In the genomic region with DNA sequence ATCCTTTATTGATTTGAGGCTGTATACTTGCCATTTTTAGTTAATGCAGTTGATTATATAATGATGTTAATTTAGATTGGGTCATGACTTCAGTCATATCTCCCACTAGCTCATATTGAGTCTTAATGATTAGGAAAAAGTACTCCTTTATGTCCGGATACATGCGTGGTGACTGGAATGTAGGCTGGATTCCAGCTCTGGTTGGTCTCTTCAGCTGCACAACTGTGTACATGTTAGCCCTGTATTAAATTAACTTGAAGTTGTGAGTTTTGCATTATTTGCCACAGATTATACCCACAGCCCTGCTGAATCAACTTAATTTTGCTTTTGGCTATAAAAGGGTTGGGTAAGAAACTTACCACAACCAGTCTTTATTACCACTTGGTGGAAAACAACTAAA, we compare ENCODE assay signal across 21 cellular contexts. TPM values are rescaled to one million over a fixed set of nuclear protein-coding genes. Genes with fewer than 3 reads are reported as not detected.
DNase-seq lines count a peak whose midpoint lies in the region; ATAC-seq and TF ChIP-seq lines count a peak whose summit lies in the region.
"Had no signal": no experiment of that assay in that cellular context is flagged by ENCODE, and none has a peak within 500 bp of the region (broad histone marks: within the 10 kb centered on the region; RNA-seq: fewer than 3 reads in every experiment).

No MANE protein-coding gene starts in this region.

- peaks cover 19% of the 10 kb centered on the region for H3K79me2 ChIP-seq in fibroblast of lung (ENCODE audit: control insufficient read depth, insufficient read depth, low read length)

- peaks cover 5% of the 10 kb centered on the region for H3K36me3 ChIP-seq in fibroblast of lung (ENCODE audit: control insufficient read depth, insufficient read depth, low read length)

- H3K27me3 Mint-ChIP-seq in activated naive CD4-positive, alpha-beta T cell treated with anti-CD3 and anti-CD28 coated beads for 36 hours (ENCODE audit: low read depth): no peaks in the 10 kb centered on the region
- no peaks in the 10 kb centered on the region for H3K27me3 Mint-ChIP-seq in activated T-helper 17 cell treated with anti-CD3 and anti-CD28 coated beads, Interleukin-2, amount 50 U/mL, for 72 hours
- no peaks in the 10 kb centered on the region for H3K27me3 Mint-ChIP-seq in progenitor cell of endocrine pancreas
- H3K27me3 Mint-ChIP-seq: stimulated activated naive B cell treated with anti-CD40 and anti-IgM and Interleukin-4, amounts not matched to agents 10 μg/mL and 1 μg/mL and 100 μg/mL, for 72 hours had no signal

- H4K20me1 ChIP-seq in fibroblast of lung (ENCODE audit: control insufficient read depth, extremely low read depth, insufficient read depth, low read length): no peaks in the 10 kb centered on the region

- no peak for ATAC-seq in activated T-helper 17 cell treated with anti-CD3 and anti-CD28 coated beads, Interleukin-2, amount 50 U/mL, for 72 hours (replicated peaks)
- ATAC-seq in GM21786 (IDR thresholded peaks at IDR 0.05; ENCODE audit: unreplicated experiment) (no peak), HG03439 (IDR thresholded peaks at IDR 0.05; ENCODE audit: unreplicated experiment) (no peak)
- ATAC-seq: CD8-positive, alpha-beta T cell; K562; stimulated activated naive B cell treated with anti-CD40 and anti-IgM and Interleukin-4, amounts not matched to agents 10 μg/mL and 1 μg/mL and 100 μg/mL, for 72 hours had no signal

- no peak overlapping the region for H3K4me2 ChIP-seq in fibroblast of lung (ENCODE audit: extremely low read depth, insufficient read depth, low read length)

- peak overlapping the region; percentile 24 for H3K27ac Mint-ChIP-seq in activated naive CD4-positive, alpha-beta T cell treated with anti-CD3 and anti-CD28 coated beads for 36 hours
- peak overlapping the region; percentile 65 for H3K27ac Mint-ChIP-seq in activated T-helper 17 cell treated with anti-CD3 and anti-CD28 coated beads, Interleukin-2, amount 50 U/mL, for 72 hours
- peak overlapping the region; percentile 16 for H3K27ac Mint-ChIP-seq in progenitor cell of endocrine pancreas
- H3K27ac Mint-ChIP-seq: stimulated activated naive B cell treated with anti-CD40 and anti-IgM and Interleukin-4, amounts not matched to agents 10 μg/mL and 1 μg/mL and 100 μg/mL, for 72 hours had no signal

- no peak for DNase-seq in activated naive CD4-positive, alpha-beta T cell treated with anti-CD3 and anti-CD28 coated beads for 36 hours
- no peak for DNase-seq in activated naive CD4-positive, alpha-beta T cell treated with Interleukin-2 at 50 U/mL for 16 hours
- DNase-seq in fibroblast of lung (ENCODE audit: low read depth in 2 of 2) (peak; percentile 20 to 36), progenitor cell of endocrine pancreas (ENCODE audit: low spot score, unreplicated experiment) (no peak)
- DNase-seq in stimulated activated CD4-positive, alpha-beta T cell treated with anti-CD3 and anti-CD28 coated beads, Interleukin-15, amount 100 ng/mL, for 24 hours: no peak
- DNase-seq: ACHN; activated gamma-delta T cell; CD8-positive, alpha-beta T cell; DMS79; H9; NCI-H510A treated with DMSO at 0.1 percent for 48 hours; SHP77 treated with DMSO at 0.1 percent for 48 hours; stimulated activated CD4-positive, alpha-beta T cell treated with anti-CD3 and anti-CD28 coated beads, Interleukin-12 subunit alpha, Interleukin-12 subunit beta, amount 100 ng/mL, for 4 hours; stimulated activated naive B cell treated with anti-CD40 and anti-IgM and Interleukin-4, amounts not matched to agents 10 μg/mL and 1 μg/mL and 100 μg/mL, for 72 hours; T-helper 2 cell; transverse colon had no signal

- CTCF ChIA-PET in activated naive CD4-positive, alpha-beta T cell treated with anti-CD3 and anti-CD28 coated beads for 36 hours (lab: Charles Lee): interaction anchor here (0.6 kb wide), 1 partner anchor 570 kb away, joined by 3 read pairs; no protein-coding TSS in a partner anchor

- no peak overlapping the region for H3K4me3 Mint-ChIP-seq in activated naive CD4-positive, alpha-beta T cell treated with anti-CD3 and anti-CD28 coated beads for 36 hours
- H3K4me3 Mint-ChIP-seq in activated T-helper 17 cell treated with anti-CD3 and anti-CD28 coated beads, Interleukin-2, amount 50 U/mL, for 72 hours: no peak overlapping the region
- no peak overlapping the region for H3K4me3 Mint-ChIP-seq in progenitor cell of endocrine pancreas (ENCODE audit: low read depth)
- H3K4me3 Mint-ChIP-seq: CD8-positive, alpha-beta T cell; H9; stimulated activated naive B cell treated with anti-CD40 and anti-IgM and Interleukin-4, amounts not matched to agents 10 μg/mL and 1 μg/mL and 100 μg/mL, for 72 hours had no signal

- H3K9me3 ChIP-seq in fibroblast of lung (ENCODE audit: control insufficient read depth, insufficient read depth, low read depth, low read length): no peaks in the 10 kb centered on the region
- H3K9me3 ChIP-seq: transverse colon had no signal

- peaks cover 37% of the 10 kb centered on the region for H3K36me3 Mint-ChIP-seq in activated naive CD4-positive, alpha-beta T cell treated with anti-CD3 and anti-CD28 coated beads for 36 hours (ENCODE audit: low read depth)
- H3K36me3 Mint-ChIP-seq in activated T-helper 17 cell treated with anti-CD3 and anti-CD28 coated beads, Interleukin-2, amount 50 U/mL, for 72 hours (ENCODE audit: low read depth): peaks cover 97% of the 10 kb centered on the region
- peaks cover 39% of the 10 kb centered on the region for H3K36me3 Mint-ChIP-seq in progenitor cell of endocrine pancreas (ENCODE audit: insufficient read depth)

- no peak overlapping the region for H3K4me3 ChIP-seq in fibroblast of lung (replicated peaks in 1 of 4; ENCODE audit: control extremely low read depth in 1 of 4, insufficient read depth in 1 of 4, low read depth in 3 of 4, low read length in 4 of 4)
- H3K4me3 ChIP-seq: K562, transverse colon had no signal

- no peaks in the 10 kb centered on the region for H3K9me3 Mint-ChIP-seq in activated naive CD4-positive, alpha-beta T cell treated with anti-CD3 and anti-CD28 coated beads for 36 hours
- H3K9me3 Mint-ChIP-seq in activated T-helper 17 cell treated with anti-CD3 and anti-CD28 coated beads, Interleukin-2, amount 50 U/mL, for 72 hours: no peaks in the 10 kb centered on the region
- H3K9me3 Mint-ChIP-seq in progenitor cell of endocrine pancreas (ENCODE audit: low read depth): no peaks in the 10 kb centered on the region
- H3K9me3 Mint-ChIP-seq: CD8-positive, alpha-beta T cell; H9; stimulated activated naive B cell treated with anti-CD40 and anti-IgM and Interleukin-4, amounts not matched to agents 10 μg/mL and 1 μg/mL and 100 μg/mL, for 72 hours had no signal

- TF ChIP-seq CTCF in fibroblast of lung (conservative IDR thresholded peaks at IDR 0.05 in 1 of 2, IDR thresholded peaks at IDR 0.05 in 1 of 2; ENCODE audit: low read depth in 1 of 2, low read length in 2 of 2) (no peak), progenitor cell of endocrine pancreas (IDR thresholded peaks at IDR 0.05; ENCODE audit: unreplicated experiment) (no peak)

- H2AFZ ChIP-seq in fibroblast of lung (ENCODE audit: low read length): no peak overlapping the region

- no peaks in the 10 kb centered on the region for H3K27me3 ChIP-seq in fibroblast of lung (ENCODE audit: control insufficient read depth, insufficient read depth, low read length)
- H3K27me3 ChIP-seq: transverse colon had no signal

- H3K4me1 ChIP-seq in fibroblast of lung (ENCODE audit: control insufficient read depth, extremely low read depth, insufficient read depth, low read length): no peaks in the 10 kb centered on the region

- no peak overlapping the region for H3K27ac ChIP-seq in fibroblast of lung (ENCODE audit: insufficient read depth, low read length)
- H3K27ac ChIP-seq: HL-60, transverse colon had no signal

- H3K4me1 Mint-ChIP-seq in activated naive CD4-positive, alpha-beta T cell treated with anti-CD3 and anti-CD28 coated beads for 36 hours (ENCODE audit: low read depth): peaks cover 36% of the 10 kb centered on the region
- peaks cover 23% of the 10 kb centered on the region for H3K4me1 Mint-ChIP-seq in activated T-helper 17 cell treated with anti-CD3 and anti-CD28 coated beads, Interleukin-2, amount 50 U/mL, for 72 hours
- no peaks in the 10 kb centered on the region for H3K4me1 Mint-ChIP-seq in progenitor cell of endocrine pancreas (ENCODE audit: low read depth)

- intact Hi-C loops in activated naive CD4-positive, alpha-beta T cell treated with anti-CD3 and anti-CD28 coated beads for 36 hours (cut with micrococcal nuclease): no loop called here

- H3K9ac ChIP-seq in fibroblast of lung (ENCODE audit: insufficient read depth, low read length): no peak overlapping the region

RNA-seq across cellular contexts. Expression of a gene that starts 22.5 kb away (rescaled TPM):
- total RNA-seq in activated naive CD4-positive, alpha-beta T cell treated with anti-CD3 and anti-CD28 coated beads for 36 hours: 10 to 100 TPM; 10.7 to 14.1 TPM
- total RNA-seq in activated T-helper 17 cell treated with anti-CD3 and anti-CD28 coated beads, Interleukin-2, amount 50 U/mL, for 72 hours: 10 to 100 TPM; 13.4 to 20.1 TPM
- 25.9 and 26.6 TPM in 2 replicates for total RNA-seq in fibroblast of lung
- 61.9 and 70.5 TPM in 2 replicates for polyA plus RNA-seq in fibroblast of lung
- 37.8 and 43.7 TPM in 2 replicates for polyA plus RNA-seq in fibroblast of lung (2012)
- polyA minus RNA-seq in fibroblast of lung (ENCODE audit: low replicate concordance): 0.63 and 6.2 TPM in 2 replicates
- 29.8 and 41.4 TPM in 2 replicates for total RNA-seq in progenitor cell of endocrine pancreas

RNA-seq across cellular contexts. Expression of a gene that starts 38.2 kb away (rescaled TPM):
- 100 to 1,000 TPM; 294 to 310 TPM for total RNA-seq in activated naive CD4-positive, alpha-beta T cell treated with anti-CD3 and anti-CD28 coated beads for 36 hours
- total RNA-seq in activated T-helper 17 cell treated with anti-CD3 and anti-CD28 coated beads, Interleukin-2, amount 50 U/mL, for 72 hours: 100 to 1,000 TPM; 151 to 313 TPM
- total RNA-seq in fibroblast of lung: 87.0 and 92.2 TPM in 2 replicates
- polyA plus RNA-seq in fibroblast of lung: 147 and 240 TPM in 2 replicates
- 176 and 219 TPM in 2 replicates for polyA plus RNA-seq in fibroblast of lung (2012)
- 0.82 TPM in 1 of 2 replicates, not detected in the other for polyA minus RNA-seq in fibroblast of lung (ENCODE audit: low replicate concordance)
- total RNA-seq in progenitor cell of endocrine pancreas: 180 and 185 TPM in 2 replicates

RNA-seq across cellular contexts. Expression of a gene that starts 38.8 kb away (rescaled TPM):
- 1,000 to 10,000 TPM; 1,191 to 1,210 TPM for total RNA-seq in activated naive CD4-positive, alpha-beta T cell treated with anti-CD3 and anti-CD28 coated beads for 36 hours
- 100 to 1,000 TPM; 344 to 822 TPM for total RNA-seq in activated T-helper 17 cell treated with anti-CD3 and anti-CD28 coated beads, Interleukin-2, amount 50 U/mL, for 72 hours
- total RNA-seq in fibroblast of lung (198 and 214 TPM in 2 replicates), progenitor cell of endocrine pancreas (403 and 409 TPM in 2 replicates)
- 175 and 258 TPM in 2 replicates for polyA plus RNA-seq in fibroblast of lung
- polyA plus RNA-seq in fibroblast of lung (2012): 159 and 258 TPM in 2 replicates
- polyA minus RNA-seq in fibroblast of lung (ENCODE audit: low replicate concordance): 74.5 and 119 TPM in 2 replicates

Comparison
In these comparisons a context has a peak if more than half of its experiments do, and no peak if none do; other contexts are left out.
1. DNase-seq: peak in fibroblast of lung (2 of 2); none in activated naive CD4-positive, alpha-beta T cell treated with anti-CD3 and anti-CD28 coated beads for 36 hours (single experiment), activated naive CD4-positive, alpha-beta T cell treated with Interleukin-2 at 50 U/mL for 16 hours (single experiment), progenitor cell of endocrine pancreas (single experiment) and stimulated activated CD4-positive, alpha-beta T cell treated with anti-CD3 and anti-CD28 coated beads, Interleukin-15, amount 100 ng/mL, for 24 hours (single experiment).
2. Peak in every context shown above with its lines, with median percentiles within 50 percentile points of each other: H3K27ac Mint-ChIP-seq.